1 cellular context compared by ENCODE assay signal in the genomic region with DNA sequence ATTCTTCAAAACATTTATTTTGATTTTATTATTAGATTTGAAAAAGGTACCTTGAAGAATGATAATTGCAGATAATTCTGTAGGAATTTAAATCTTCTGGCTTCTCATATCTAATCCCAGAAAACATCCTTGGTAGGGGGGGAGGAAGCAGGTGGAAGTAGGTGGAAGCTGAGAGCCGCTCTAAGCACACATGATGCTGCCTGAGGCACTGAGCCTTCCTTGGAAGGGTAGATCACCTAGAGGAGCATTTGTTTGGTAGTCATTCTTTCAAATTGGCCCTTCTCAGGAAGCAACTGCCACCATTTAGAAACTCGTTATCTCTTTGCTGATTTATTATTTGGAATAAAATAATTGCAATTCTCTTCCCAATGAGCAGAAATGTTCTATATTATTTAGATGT.
TF ChIP-seq lines count a peak whose summit lies in the region.

No MANE protein-coding gene starts in this region.

TF ChIP-seq in GM23338, 12 proteins besides CTCF, POLR2A, EP300 and RAD21 (continued from another document):
- TF ChIP-seq ZNF462 (CRISPR knock-in tag; IDR thresholded peaks at IDR 0.05) (no peak), ZNF331 (CRISPR knock-in tag; IDR thresholded peaks at IDR 0.05; ENCODE audit: low read depth) (no peak), EZH2 (IDR thresholded peaks at IDR 0.05; ENCODE audit: low read depth, unreplicated experiment) (no peak), EZH2phosphoT487 (IDR thresholded peaks at IDR 0.05; ENCODE audit: unreplicated experiment) (no peak), ZNF114 (CRISPR knock-in tag; IDR thresholded peaks at IDR 0.05) (no peak)
